ENCODE assay signal across 8 cellular contexts in the genomic region with DNA sequence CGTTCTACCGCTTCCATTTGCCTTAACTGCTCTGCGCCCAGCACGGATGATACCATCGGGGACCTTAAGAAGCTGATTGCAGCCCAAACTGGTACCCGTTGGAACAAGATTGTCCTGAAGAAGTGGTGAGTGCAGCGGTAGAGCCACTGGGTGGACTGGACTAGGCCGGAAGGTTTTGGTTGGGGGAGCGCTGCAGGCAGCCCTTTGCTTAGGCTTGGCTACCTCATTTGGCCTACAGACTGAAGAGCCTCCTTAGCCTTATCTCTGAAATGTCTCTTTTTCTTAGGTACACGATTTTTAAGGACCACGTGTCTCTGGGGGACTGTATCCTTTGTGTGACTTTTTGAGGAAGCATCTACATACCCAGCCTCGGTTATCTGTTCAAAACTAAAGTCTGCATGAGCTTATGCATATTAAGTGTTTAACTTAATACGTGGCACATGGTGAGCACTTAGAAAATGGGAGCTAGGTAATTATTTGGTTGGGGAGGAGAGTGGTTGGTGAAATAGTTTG. TPM values are rescaled to one million over a fixed set of nuclear protein-coding genes. Genes with fewer than 3 reads are reported as not detected.
DNase-seq lines count a peak whose midpoint lies in the region; TF ChIP-seq lines count a peak whose summit lies in the region.

No MANE protein-coding gene starts in this region.

- TF ChIP-seq CTCF in GM12865 (IDR thresholded peaks at IDR 0.05; ENCODE audit: insufficient read depth, low read depth, low read length, missing control alignments) = no peak
- TF ChIP-seq CTCF in esophagus squamous epithelium (IDR thresholded peaks at IDR 0.05) = no peak

- H3K4me1 ChIP-seq in esophagus squamous epithelium (peaks cover 11 to 34% (median 22%) of the 10 kb centered on the region in 3 donors), rectal smooth muscle tissue (ENCODE audit: control insufficient read depth, insufficient read depth, low read length) (peaks cover 11% of the 10 kb centered on the region)

- H3K9ac ChIP-seq in SK-N-MC (ENCODE audit: insufficient read length) (peak overlapping the region; percentile 98), rectal smooth muscle tissue (ENCODE audit: low read length) (peak overlapping the region; percentile 86)

- no peaks in the 10 kb centered on the region for H3K27me3 ChIP-seq in esophagus squamous epithelium
- H3K27me3 ChIP-seq in rectal smooth muscle tissue (ENCODE audit: control insufficient read depth, insufficient read depth, low read length) = no peaks in the 10 kb centered on the region

- H3K36me3 ChIP-seq in SK-N-MC (ENCODE audit: insufficient read depth, low read length) = peaks cover 13% of the 10 kb centered on the region
- peaks cover 0 to 34% (median 0%) of the 10 kb centered on the region in 3 donors for H3K36me3 ChIP-seq in esophagus squamous epithelium
- H3K36me3 ChIP-seq in rectal smooth muscle tissue (ENCODE audit: control insufficient read depth, insufficient read depth, low read length) = no peaks in the 10 kb centered on the region

- intact Hi-C loops in esophagus squamous epithelium (cut with DNase I) = no loop called here

- peak overlapping the region; percentile 100 for H3K4me3 ChIP-seq in GM12865 (ENCODE audit: low read depth, low read length)
- H3K4me3 ChIP-seq in SK-N-MC = peak overlapping the region; percentile 96
- peak overlapping the region; percentile 64 to 98 (median 96) for H3K4me3 ChIP-seq in esophagus squamous epithelium
- peak overlapping the region; percentile 92 for H3K4me3 ChIP-seq in rectal smooth muscle tissue (ENCODE audit: low read length)

- no peak for DNase-seq in GM12865 (ENCODE audit: low read depth)
- no peak for DNase-seq in SK-N-MC (ENCODE audit: low read depth, low spot score)
- DNase-seq in esophagus squamous epithelium (lab: John Stamatoyannopoulos, UW) = no peak
- no peak for DNase-seq in NOMO-1 treated with dmso at 0.1 percent for 144 hours (lab: John Stamatoyannopoulos, UW; ENCODE audit: unreplicated experiment)
- no peak for DNase-seq in germinal center (ENCODE audit: low spot score)
- DNase-seq in mucosa of gallbladder (ENCODE audit: low spot score) = no peak
- DNase-seq in Ammon's horn (ENCODE audit: low spot score) = no peak

- no peak for TF ChIP-seq POLR2A in esophagus squamous epithelium (IDR thresholded peaks at IDR 0.05)

- H3K9me3 ChIP-seq in SK-N-MC (ENCODE audit: low read depth, low read length) (no peaks in the 10 kb centered on the region), esophagus squamous epithelium (no peaks in the 10 kb centered on the region)

- H3K27ac ChIP-seq in SK-N-MC (no peak overlapping the region), esophagus squamous epithelium (peak overlapping the region; percentile 91 to 94 (median 92)), rectal smooth muscle tissue (ENCODE audit: low read depth, low read length) (no peak overlapping the region)

- 28 to 48% methylated on average over 10 of the region's 13 CpGs for WGBS in esophagus squamous epithelium, 2 donors

RNA-seq across cellular contexts. Expression of a gene that starts 0.9 kb away (rescaled TPM):
- total RNA-seq in esophagus squamous epithelium = 100 to 1,000 TPM; 394 to 688 (median 499) TPM
- total RNA-seq in mucosa of gallbladder = 283 TPM

RNA-seq across cellular contexts. Expression of a gene that starts 6.5 kb away (rescaled TPM):
- 10 to 100 TPM; 61.1 to 77.1 (median 67.6) TPM for total RNA-seq in esophagus squamous epithelium
- total RNA-seq in mucosa of gallbladder = 90.8 TPM

RNA-seq across cellular contexts. Expression of a gene that starts 9.7 kb away (rescaled TPM):
- total RNA-seq in esophagus squamous epithelium (10 to 100 TPM in 3 of 4 donors, 1 to 10 TPM in 1; 6.9 to 20.0 (median 13.7) TPM), mucosa of gallbladder (31.9 TPM)

Comparison
In these comparisons a context has a peak if more than half of its experiments do, and no peak if none do; other contexts are left out.
1. H3K27ac ChIP-seq: peak in esophagus squamous epithelium (4 of 4); none in SK-N-MC (single experiment) and rectal smooth muscle tissue (single experiment).
2. Peak in every context shown above with its lines, with median percentiles within 50 percentile points of each other: H3K4me3 ChIP-seq.